8 cellular contexts compared by ENCODE assay signal in the genomic region with DNA sequence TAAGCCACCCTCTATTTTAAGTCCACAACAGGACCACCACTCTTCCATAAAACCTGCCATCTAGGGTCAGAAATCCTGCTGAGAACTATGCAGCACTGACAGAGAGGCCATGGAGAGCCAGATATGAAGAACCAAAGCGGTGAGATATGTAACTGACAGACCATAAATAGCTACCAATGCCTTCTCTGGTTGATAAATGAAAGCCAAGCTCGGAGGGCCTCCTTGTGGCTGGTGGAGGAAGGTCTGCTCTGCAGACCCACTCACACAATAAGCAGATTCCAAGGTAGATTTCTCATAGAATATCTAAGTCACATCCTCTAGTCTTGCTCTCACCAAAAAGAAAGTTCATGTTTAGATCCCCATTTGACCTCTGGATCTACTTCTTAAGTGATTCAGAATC. TPM values are rescaled to one million over a fixed set of nuclear protein-coding genes. Genes with fewer than 3 reads are reported as not detected.
A peak's percentile ranks its signal among the peaks of the same experiment; 100 is the strongest.
DNase-seq lines count a peak whose midpoint lies in the region; ATAC-seq and TF ChIP-seq lines count a peak whose summit lies in the region.

No MANE protein-coding gene starts in this region.

- intact Hi-C loops in esophagus squamous epithelium (cut with DNase I), result loop anchor here (5.0 to 10.0 kb wide), 2 partner anchors 96 to 273 kb away; a partner anchor contains a TSS

- WGBS in esophagus squamous epithelium, 2 donors, result 11 to 22% methylated on average over 2 of the region's 2 CpGs

- peak in 5 of 6 experiments; percentile 42 to 69 (median 43) for TF ChIP-seq CTCF in esophagus squamous epithelium (IDR thresholded peaks at IDR 0.05)
- peak; percentile 87 for TF ChIP-seq CTCF in osteoblast (IDR thresholded peaks at IDR 0.05; ENCODE audit: extremely low read depth, low read depth, low read length)
- peak in 3 of 6 experiments; percentile 31 to 51 (median 43) for TF ChIP-seq CTCF in Peyer's patch (IDR thresholded peaks at IDR 0.05)

- H3K79me2 ChIP-seq in osteoblast (ENCODE audit: insufficient read depth, low read length), result peaks cover 40% of the 10 kb centered on the region

- H3K36me3 ChIP-seq in esophagus squamous epithelium (peaks cover 0 to 47% (median 0%) of the 10 kb centered on the region in 3 donors), osteoblast (ENCODE audit: insufficient read depth, low read length) (peaks cover 24% of the 10 kb centered on the region), Peyer's patch (peaks cover 0 to 28% (median 0%) of the 10 kb centered on the region in 3 donors)

- H3K9me3 ChIP-seq in esophagus squamous epithelium (no peaks in the 10 kb centered on the region), osteoblast (ENCODE audit: low read depth, low read length) (no peaks in the 10 kb centered on the region), Peyer's patch (no peaks in the 10 kb centered on the region)

- H3K27me3 ChIP-seq in esophagus squamous epithelium, result no peaks in the 10 kb centered on the region
- no peaks in the 10 kb centered on the region for H3K27me3 ChIP-seq in osteoblast (ENCODE audit: insufficient read depth, low read length)
- H3K27me3 ChIP-seq in Peyer's patch, result no peaks in the 10 kb centered on the region

- no peak overlapping the region for H3K4me2 ChIP-seq in osteoblast (ENCODE audit: insufficient read depth, low read length)

- H2AFZ ChIP-seq in osteoblast (ENCODE audit: low read length), result no peak overlapping the region

- DNase-seq in ELF-1 (ENCODE audit: low read depth, low spot score), result peak; percentile 49
- DNase-seq in HT1080 (ENCODE audit: low read depth), result peak; percentile 82
- peak; percentile 20 for DNase-seq in RPMI8226
- no peak for DNase-seq in esophagus squamous epithelium (lab: John Stamatoyannopoulos, UW)
- DNase-seq in osteoblast (ENCODE audit: insufficient read length, low spot score, missing footprints), result peak; percentile 26
- no peak for DNase-seq in Peyer's patch
- DNase-seq in activated CD4-positive, CD25-positive, alpha-beta regulatory T cell treated with anti-CD3 and anti-CD28 coated beads, Interleukin-2, amount 50 U/mL, for 72 hours, result no peak

- TF ChIP-seq POLR2A in esophagus squamous epithelium (IDR thresholded peaks at IDR 0.05) (no peak), Peyer's patch (IDR thresholded peaks at IDR 0.05) (no peak)

- peaks cover 0 to 14% (median 0%) of the 10 kb centered on the region in 3 donors for H3K4me1 ChIP-seq in esophagus squamous epithelium
- no peaks in the 10 kb centered on the region for H3K4me1 ChIP-seq in osteoblast (ENCODE audit: insufficient read depth, low read length)
- no peaks in the 10 kb centered on the region for H3K4me1 ChIP-seq in Peyer's patch

- H3K4me3 ChIP-seq in esophagus squamous epithelium, result no peak overlapping the region
- H3K4me3 ChIP-seq in osteoblast (ENCODE audit: insufficient read depth, low read length), result no peak overlapping the region
- no peak overlapping the region for H3K4me3 ChIP-seq in Peyer's patch

- ATAC-seq in GM19463 (IDR thresholded peaks at IDR 0.05; ENCODE audit: unreplicated experiment), result peak; percentile 67

- H4K20me1 ChIP-seq in osteoblast (ENCODE audit: insufficient read depth, low read length), result peaks cover 37% of the 10 kb centered on the region

- H3K27ac ChIP-seq in esophagus squamous epithelium, result no peak overlapping the region
- H3K27ac ChIP-seq in osteoblast (ENCODE audit: low read depth, low read length), result no peak overlapping the region
- H3K27ac ChIP-seq in Peyer's patch, result no peak overlapping the region

RNA-seq across cellular contexts. Expression of a gene that starts 38.9 kb away (rescaled TPM):
- total RNA-seq in HT1080 (2014; rRNA removed; shearing (Covaris generic)), result 111 and 115 TPM in 2 replicates
- polyA plus RNA-seq in HT1080 (2015; cell fraction: cytosol; rRNA removed), result 102 and 119 TPM in 2 replicates
- polyA plus RNA-seq in HT1080 (2015; cell fraction: nucleus; rRNA removed), result 151 and 171 TPM in 2 replicates
- total RNA-seq in esophagus squamous epithelium (10 to 100 TPM; 29.3 to 75.5 (median 39.1) TPM), osteoblast (108 and 117 TPM in 2 replicates), Peyer's patch (10 to 100 TPM; 24.3 to 71.4 (median 38.2) TPM)

Comparison
In these comparisons a context has a peak if more than half of its experiments do, and no peak if none do; other contexts are left out.
1. DNase-seq: peak in ELF-1 (single experiment), HT1080 (single experiment), RPMI8226 (single experiment) and osteoblast (single experiment); none in esophagus squamous epithelium (single experiment), Peyer's patch (0 of 3) and activated CD4-positive, CD25-positive, alpha-beta regulatory T cell treated with anti-CD3 and anti-CD28 coated beads, Interleukin-2, amount 50 U/mL, for 72 hours (single experiment).